11 cellular contexts compared by ENCODE assay signal in genomic region chr17:42553161-42553818, GRCh38. TPM values are rescaled to one million over a fixed set of nuclear protein-coding genes. Genes with fewer than 3 reads are reported as not detected.
DNase-seq lines count a peak whose midpoint lies in the region; ATAC-seq, FAIRE-seq and TF ChIP-seq lines count a peak whose summit lies in the region.
"Had no signal": no experiment of that assay in that cellular context is flagged by ENCODE, and none has a peak within 500 bp of the region (broad histone marks: within the 10 kb centered on the region; RNA-seq: fewer than 3 reads in every experiment).

No MANE protein-coding gene starts in this region.

- peak overlapping the region; percentile 97; the same call in 1 of the 2 replicates for H3K9ac ChIP-seq in HepG2 (ENCODE audit: insufficient read depth, low read depth, low read length)
- peak overlapping the region; percentile 97 for H3K9ac ChIP-seq in mesenchymal stem cell (ENCODE audit: low read length)

- peak overlapping the region; percentile 88 to 100 (median 94); a peak in 4 of 6 replicates for H3K4me3 ChIP-seq in HepG2 (replicated peaks in 1 of 3; ENCODE audit: insufficient read depth in 1 of 3, low read depth in 2 of 3, low read length in 3 of 3)
- H3K4me3 ChIP-seq in right lobe of liver: peak overlapping the region in 1 of 3 donors; percentile 89
- peak overlapping the region; percentile 75 for H3K4me3 ChIP-seq in astrocyte of the cerebellum (ENCODE audit: low read depth, low read length)
- H3K4me3 ChIP-seq in mesenchymal stem cell (ENCODE audit: insufficient read depth in 1 of 2, low read depth in 1 of 2, low read length in 2 of 2): peak overlapping the region in 1 of 2 experiments; percentile 95
- no peak overlapping the region for H3K4me3 ChIP-seq in aorta (ENCODE audit: low read length in 2 of 2)

- H2BK5ac ChIP-seq in mesenchymal stem cell (ENCODE audit: low read depth, low read length, poor library complexity, severe bottlenecking): no peak overlapping the region

- H3K79me1 ChIP-seq in mesenchymal stem cell (replicated peaks; ENCODE audit: low read length, poor library complexity, severe bottlenecking): peaks cover 13% of the 10 kb centered on the region

- H4K8ac ChIP-seq in mesenchymal stem cell (ENCODE audit: low read length): peak overlapping the region; percentile 23

- no peaks in the 10 kb centered on the region for H4K20me1 ChIP-seq in HepG2 (ENCODE audit: insufficient read depth, low read length)

- no peaks in the 10 kb centered on the region; a peak in 1 of 5 replicates for H3K27me3 ChIP-seq in HepG2 (ENCODE audit: control insufficient read depth in 1 of 2, insufficient read depth in 2 of 2, low read length in 2 of 2)
- H3K27me3 ChIP-seq in right lobe of liver: no peaks in the 10 kb centered on the region
- H3K27me3 ChIP-seq in mesenchymal stem cell (ENCODE audit: control insufficient read depth in 1 of 2, insufficient read depth in 1 of 2, low read length in 2 of 2): no peaks in the 10 kb centered on the region
- no peaks in the 10 kb centered on the region for H3K27me3 ChIP-seq in aorta (ENCODE audit: control insufficient read depth in 1 of 2, insufficient read depth in 2 of 2, low read length in 1 of 2)
- H3K27me3 ChIP-seq: uterus had no signal

- in situ Hi-C loops in HepG2 (cut with HindIII; ENCODE audit: extremely low pct_ligation_motif_present, low pct_unique_long_range_greater_than_20kb) (no loop called here), astrocyte of the cerebellum (cut with HindIII; ENCODE audit: low sequenced_read_pairs) (no loop called here)

- POLR2A ChIA-PET in HepG2 (lab: Yijun Ruan, JAX): interaction anchor here (1.6 to 4.4 kb wide), 8 partner anchors 8 to 123 kb away, joined by 5 to 80 read pairs (median 28); partner anchors contain the start of genes COASY, MLX, NAGLU and PLEKHH3

- TF ChIP-seq POLR2A in HepG2 (IDR thresholded peaks at IDR 0.05; ENCODE audit: insufficient read depth in 1 of 2, low read depth in 2 of 2, low read length in 2 of 2) (0 out of 4 replicates have a peak, but pooled peaks of 1 of the 2 experiments have one; percentile 19), right lobe of liver (IDR thresholded peaks at IDR 0.05) (no peak)

- no peak overlapping the region for H2BK120ac ChIP-seq in mesenchymal stem cell (ENCODE audit: low read depth, low read length)

- TF ChIP-seq EP300 in HepG2 (IDR thresholded peaks at IDR 0.05; ENCODE audit: low read depth in 2 of 2, low read length in 2 of 2): no peak
- TF ChIP-seq EP300 in HepG2 (CRISPR knock-in tag; IDR thresholded peaks at IDR 0.05; ENCODE audit: borderline replicate concordance): no peak

- H3K4me1 ChIP-seq in HepG2 (ENCODE audit: insufficient read depth, low read length): peaks cover 57% of the 10 kb centered on the region
- peaks cover 0 to 17% (median 5%) of the 10 kb centered on the region in 4 donors for H3K4me1 ChIP-seq in right lobe of liver
- H3K4me1 ChIP-seq in mesenchymal stem cell (ENCODE audit: control insufficient read depth, insufficient read depth, low read depth, low read length): peaks cover 24% of the 10 kb centered on the region
- no peaks in the 10 kb centered on the region for H3K4me1 ChIP-seq in aorta (ENCODE audit: control insufficient read depth in 1 of 2, insufficient read depth in 2 of 2, low read length in 2 of 2)

- H3K23ac ChIP-seq in mesenchymal stem cell (ENCODE audit: low read length in 2 of 2): no peak overlapping the region

- no peaks in the 10 kb centered on the region for H3K36me3 ChIP-seq in HepG2 (replicated peaks in 1 of 2; ENCODE audit: control insufficient read depth in 1 of 2, insufficient read depth in 2 of 2, low read length in 2 of 2)
- no peaks in the 10 kb centered on the region for H3K36me3 ChIP-seq in right lobe of liver
- peaks cover 3 to 15% of the 10 kb centered on the region in 2 experiments for H3K36me3 ChIP-seq in mesenchymal stem cell (ENCODE audit: control insufficient read depth in 1 of 2, insufficient read depth in 2 of 2, low read depth in 1 of 2, low read length in 2 of 2)
- no peaks in the 10 kb centered on the region for H3K36me3 ChIP-seq in aorta (ENCODE audit: control insufficient read depth in 1 of 2, insufficient read depth in 2 of 2, low read length in 1 of 2)
- H3K36me3 ChIP-seq: uterus had no signal

- H3K18ac ChIP-seq in mesenchymal stem cell (ENCODE audit: low read depth in 1 of 2, low read length in 2 of 2): no peak overlapping the region

- no peak for ATAC-seq in HepG2
- no peak for ATAC-seq in right lobe of liver
- ATAC-seq in aorta (ENCODE audit: low FRiP score): no peak

- CTCF ChIA-PET in HepG2 (lab: Yijun Ruan, JAX; ENCODE audit: low intra/inter-chr PET ratio, low total read pairs): no interaction called here

- intact Hi-C loops in HepG2 (cut with micrococcal nuclease; ENCODE audit: unreplicated experiment) (no loop called here), right lobe of liver (cut with DNase I) (no loop called here), aorta (cut with DNase I) (no loop called here)

- 93% methylated on average over 37 of the region's 45 CpGs for WGBS in HepG2 (ENCODE audit: low lambda C conversion rate)
- WGBS in right lobe of liver (ENCODE audit: insufficient coverage, low coverage, low lambda C conversion rate, missing lambda C conversion rate): 89% methylated on average over 6 of the region's 45 CpGs
- WGBS in mesenchymal stem cell: 88% methylated on average over 45 of the region's 45 CpGs
- 72 to 79% methylated on average over 45 of the region's 45 CpGs for WGBS in aorta, 2 donors

- H2AK5ac ChIP-seq in mesenchymal stem cell (ENCODE audit: low read length, severe bottlenecking): no peak overlapping the region

- H2AFZ ChIP-seq in HepG2 (ENCODE audit: low read length): no peak overlapping the region
- no peak overlapping the region for H2AFZ ChIP-seq in mesenchymal stem cell (ENCODE audit: low read depth, low read length)

- H3K4ac ChIP-seq in mesenchymal stem cell (ENCODE audit: low read depth in 1 of 2, low read length in 2 of 2): peak overlapping the region in 1 of 2 experiments; percentile 36

- peak overlapping the region; percentile 87 for H3K27ac ChIP-seq in HepG2 (ENCODE audit: extremely low read length, insufficient read depth, low read length)
- H3K27ac ChIP-seq in right lobe of liver: no peak overlapping the region
- no peak overlapping the region for H3K27ac ChIP-seq in mesenchymal stem cell (ENCODE audit: low read length, poor library complexity, severe bottlenecking)
- no peak overlapping the region for H3K27ac ChIP-seq in aorta (ENCODE audit: low read depth in 1 of 2, low read length in 2 of 2)
- H3K27ac ChIP-seq in caudate nucleus (ENCODE audit: low read depth, low read length): no peak overlapping the region

- BruUV-seq in HepG2 (replicated peaks; lab: Mats Ljungman, UMichigan): no TSS peak

- no peak overlapping the region for H3K14ac ChIP-seq in mesenchymal stem cell (ENCODE audit: low read length in 2 of 2)

- H3K79me2 ChIP-seq in HepG2 (ENCODE audit: insufficient read depth, low read length): peaks cover 18% of the 10 kb centered on the region

- DNase-seq in HepG2 (ENCODE audit: low spot score) (no peak), right lobe of liver (no peak), astrocyte of the cerebellum (ENCODE audit: low read depth) (no peak), mesenchymal stem cell (peak; percentile 36), aorta (peak; percentile 50 to 78), caudate nucleus (lab: John Stamatoyannopoulos, UW) (no peak), AG20443 (ENCODE audit: low spot score) (no peak), DMS79 treated with DMSO at 0.1 percent for 48 hours (lab: John Stamatoyannopoulos, UW) (no peak)
- DNase-seq: amniotic stem cell, NCI-H774 had no signal

- H2BK15ac ChIP-seq in mesenchymal stem cell (ENCODE audit: low read depth, poor library complexity, severe bottlenecking): no peak overlapping the region

- H4K91ac ChIP-seq in mesenchymal stem cell (ENCODE audit: low read length): peak overlapping the region; percentile 28

- FAIRE-seq in HepG2 (lab: Jason Lieb, UNC): no peak

- peak overlapping the region; percentile 100 for H3K4me2 ChIP-seq in HepG2 (ENCODE audit: low read depth, low read length)
- no peak overlapping the region for H3K4me2 ChIP-seq in mesenchymal stem cell (ENCODE audit: low read length, poor library complexity, severe bottlenecking)

- no peak for TF ChIP-seq RAD21 in HepG2 (CRISPR knock-in tag; IDR thresholded peaks at IDR 0.05)

- TF ChIP-seq CTCF in HepG2 (CRISPR knock-in tag; IDR thresholded peaks at IDR 0.05): no peak
- TF ChIP-seq CTCF in right lobe of liver (IDR thresholded peaks at IDR 0.05): no peak
- TF ChIP-seq CTCF in astrocyte of the cerebellum (IDR thresholded peaks at IDR 0.05; ENCODE audit: low read depth, low read length, missing control alignments): no peak

- H2BK12ac ChIP-seq in mesenchymal stem cell (ENCODE audit: low read length in 2 of 2): no peak overlapping the region

- H3K9me3 ChIP-seq in HepG2 (ENCODE audit: low read length) (no peaks in the 10 kb centered on the region), right lobe of liver (no peaks in the 10 kb centered on the region), mesenchymal stem cell (ENCODE audit: control insufficient read depth, low read length) (no peaks in the 10 kb centered on the region), aorta (ENCODE audit: control insufficient read depth, low read length) (no peaks in the 10 kb centered on the region)
- H3K9me3 ChIP-seq: uterus had no signal

RNA-seq across cellular contexts. Expression of gene HSD17B1, which starts 0.6 kb away (rescaled TPM):
- 0.77 and 0.93 TPM in 2 replicates for total RNA-seq in HepG2 (2016; rRNA removed; fragmentation: Illumina TruSeq; extraction: Trizol)
- total RNA-seq in HepG2 (2016; cell fraction: cytosol; rRNA removed; fragmentation: Illumina TruSeq; extraction: Trizol; ENCODE audit: low read depth): 0.88 and 1.6 TPM in 2 replicates
- total RNA-seq in HepG2 (2016; cell fraction: insoluble cytoplasmic fraction; rRNA removed; fragmentation: Illumina TruSeq; extraction: Trizol): 1.00 and 1.1 TPM in 2 replicates
- total RNA-seq in HepG2 (2016; cell fraction: membrane; rRNA removed; fragmentation: Illumina TruSeq; extraction: Trizol): 0.71 and 0.90 TPM in 2 replicates
- total RNA-seq in HepG2 (2016; cell fraction: nucleus; rRNA removed; fragmentation: Illumina TruSeq; extraction: Trizol): 0.53 and 1.1 TPM in 2 replicates
- polyA plus RNA-seq in HepG2 (2011; rRNA removed): 0.34 and 0.54 TPM in 2 replicates
- 0.22 and 0.75 TPM in 2 replicates for polyA plus RNA-seq in HepG2 (2011; cell fraction: cytosol; rRNA removed)
- polyA plus RNA-seq in HepG2 (2011; cell fraction: nucleus; rRNA removed): 2.1 and 2.9 TPM in 2 replicates
- polyA plus RNA-seq in HepG2 (2012): 3.1 and 4.6 TPM in 2 replicates
- 0.66 and 0.93 TPM in 2 replicates for polyA plus RNA-seq in HepG2 (2016; cell fraction: cytosol; fragmentation: Illumina TruSeq; extraction: Trizol; ENCODE audit: low read depth)
- 0.40 and 0.55 TPM in 2 replicates for polyA plus RNA-seq in HepG2 (2016; cell fraction: insoluble cytoplasmic fraction; fragmentation: Illumina TruSeq; extraction: Trizol; ENCODE audit: low read depth)
- 0.49 TPM in 2 replicates for polyA plus RNA-seq in HepG2 (2016; cell fraction: membrane; fragmentation: Illumina TruSeq; extraction: Trizol; ENCODE audit: low read depth)
- 1.3 and 1.4 TPM in 2 replicates for polyA plus RNA-seq in HepG2 (2016; cell fraction: nucleus; fragmentation: Illumina TruSeq; extraction: Trizol; ENCODE audit: insufficient read depth, low read depth)
- 0.94 and 1.4 TPM in 2 replicates for polyA minus RNA-seq in HepG2 (2011; rRNA and poly(A)+ RNA removed; ENCODE audit: low replicate concordance)
- 0.62 and 0.89 TPM in 2 replicates for polyA minus RNA-seq in HepG2 (2011; cell fraction: cytosol; rRNA and poly(A)+ RNA removed)
- 1.2 and 1.3 TPM in 2 replicates for polyA minus RNA-seq in HepG2 (2011; cell fraction: nucleus; rRNA and poly(A)+ RNA removed)
- total RNA-seq in right lobe of liver: 1 to 10 TPM in 1 of 6 experiments, under 1 TPM in 5; 0.31 to 1.1 (median 0.87) TPM
- polyA plus RNA-seq in mesenchymal stem cell (2013, experiment 1 of 2): 0.57 TPM
- polyA plus RNA-seq in mesenchymal stem cell (2013, experiment 2 of 2): 0.59 TPM
- 1 to 10 TPM in 1 of 2 donors, under 1 TPM in 1; 0.62 to 1.3 TPM for total RNA-seq in aorta
- 1 to 10 TPM in 1 of 2 donors, under 1 TPM in 1; 0.50 to 7.6 TPM for polyA plus RNA-seq in aorta

RNA-seq across cellular contexts. Expression of gene COASY, which starts 8.7 kb away (rescaled TPM):
- total RNA-seq in HepG2 (2016; rRNA removed; fragmentation: Illumina TruSeq; extraction: Trizol): 90.7 and 115 TPM in 2 replicates
- total RNA-seq in HepG2 (2016; cell fraction: cytosol; rRNA removed; fragmentation: Illumina TruSeq; extraction: Trizol; ENCODE audit: low read depth): 22.2 and 24.7 TPM in 2 replicates
- 99.1 and 105 TPM in 2 replicates for total RNA-seq in HepG2 (2016; cell fraction: insoluble cytoplasmic fraction; rRNA removed; fragmentation: Illumina TruSeq; extraction: Trizol)
- total RNA-seq in HepG2 (2016; cell fraction: membrane; rRNA removed; fragmentation: Illumina TruSeq; extraction: Trizol): 64.5 and 68.5 TPM in 2 replicates
- total RNA-seq in HepG2 (2016; cell fraction: nucleus; rRNA removed; fragmentation: Illumina TruSeq; extraction: Trizol): 102 and 126 TPM in 2 replicates
- polyA plus RNA-seq in HepG2 (2011; rRNA removed): 125 and 158 TPM in 2 replicates
- 60.6 and 76.3 TPM in 2 replicates for polyA plus RNA-seq in HepG2 (2011; cell fraction: cytosol; rRNA removed)
- polyA plus RNA-seq in HepG2 (2011; cell fraction: nucleus; rRNA removed): 464 and 551 TPM in 2 replicates
- 189 and 231 TPM in 2 replicates for polyA plus RNA-seq in HepG2 (2012)
- polyA plus RNA-seq in HepG2 (2016; cell fraction: cytosol; fragmentation: Illumina TruSeq; extraction: Trizol; ENCODE audit: low read depth): 24.2 and 25.6 TPM in 2 replicates
- polyA plus RNA-seq in HepG2 (2016; cell fraction: insoluble cytoplasmic fraction; fragmentation: Illumina TruSeq; extraction: Trizol; ENCODE audit: low read depth): 120 and 149 TPM in 2 replicates
- polyA plus RNA-seq in HepG2 (2016; cell fraction: membrane; fragmentation: Illumina TruSeq; extraction: Trizol; ENCODE audit: low read depth): 59.9 and 61.3 TPM in 2 replicates
- 256 and 260 TPM in 2 replicates for polyA plus RNA-seq in HepG2 (2016; cell fraction: nucleus; fragmentation: Illumina TruSeq; extraction: Trizol; ENCODE audit: insufficient read depth, low read depth)
- 127 and 141 TPM in 2 replicates for polyA minus RNA-seq in HepG2 (2011; rRNA and poly(A)+ RNA removed; ENCODE audit: low replicate concordance)
- 69.1 and 69.4 TPM in 2 replicates for polyA minus RNA-seq in HepG2 (2011; cell fraction: cytosol; rRNA and poly(A)+ RNA removed)
- 69.1 and 80.1 TPM in 2 replicates for polyA minus RNA-seq in HepG2 (2011; cell fraction: nucleus; rRNA and poly(A)+ RNA removed)
- total RNA-seq in right lobe of liver: 10 to 100 TPM; 48.1 to 70.5 (median 60.9) TPM
- 77.2 TPM for polyA plus RNA-seq in mesenchymal stem cell (2013, experiment 1 of 2)
- 75.7 TPM for polyA plus RNA-seq in mesenchymal stem cell (2013, experiment 2 of 2)
- total RNA-seq in aorta: 10 to 100 TPM; 34.0 to 43.2 TPM
- polyA plus RNA-seq in aorta: 10 to 100 TPM; 23.0 to 89.5 TPM

RNA-seq across cellular contexts. Expression of gene MLX, which starts 13.6 kb away (rescaled TPM):
- total RNA-seq in HepG2 (2016; rRNA removed; fragmentation: Illumina TruSeq; extraction: Trizol) (38.9 and 40.2 TPM in 2 replicates), right lobe of liver (10 to 100 TPM; 34.5 to 46.2 (median 35.2) TPM), aorta (10 to 100 TPM; 31.9 to 34.2 TPM)
- 28.0 and 30.5 TPM in 2 replicates for total RNA-seq in HepG2 (2016; cell fraction: cytosol; rRNA removed; fragmentation: Illumina TruSeq; extraction: Trizol; ENCODE audit: low read depth)
- total RNA-seq in HepG2 (2016; cell fraction: insoluble cytoplasmic fraction; rRNA removed; fragmentation: Illumina TruSeq; extraction: Trizol): 37.2 and 39.5 TPM in 2 replicates
- 34.6 and 39.3 TPM in 2 replicates for total RNA-seq in HepG2 (2016; cell fraction: membrane; rRNA removed; fragmentation: Illumina TruSeq; extraction: Trizol)
- total RNA-seq in HepG2 (2016; cell fraction: nucleus; rRNA removed; fragmentation: Illumina TruSeq; extraction: Trizol): 34.5 and 44.1 TPM in 2 replicates
- polyA plus RNA-seq in HepG2 (2011; rRNA removed) (74.4 and 85.4 TPM in 2 replicates), aorta (10 to 100 TPM; 33.8 to 38.6 TPM)
- 53.2 and 55.1 TPM in 2 replicates for polyA plus RNA-seq in HepG2 (2011; cell fraction: cytosol; rRNA removed)
- polyA plus RNA-seq in HepG2 (2011; cell fraction: nucleus; rRNA removed): 173 and 195 TPM in 2 replicates
- polyA plus RNA-seq in HepG2 (2012): 41.9 and 49.7 TPM in 2 replicates
- polyA plus RNA-seq in HepG2 (2016; cell fraction: cytosol; fragmentation: Illumina TruSeq; extraction: Trizol; ENCODE audit: low read depth): 14.9 and 18.6 TPM in 2 replicates
- polyA plus RNA-seq in HepG2 (2016; cell fraction: insoluble cytoplasmic fraction; fragmentation: Illumina TruSeq; extraction: Trizol; ENCODE audit: low read depth): 55.1 and 57.7 TPM in 2 replicates
- polyA plus RNA-seq in HepG2 (2016; cell fraction: membrane; fragmentation: Illumina TruSeq; extraction: Trizol; ENCODE audit: low read depth): 24.6 and 25.0 TPM in 2 replicates
- 99.9 and 109 TPM in 2 replicates for polyA plus RNA-seq in HepG2 (2016; cell fraction: nucleus; fragmentation: Illumina TruSeq; extraction: Trizol; ENCODE audit: insufficient read depth, low read depth)
- polyA minus RNA-seq in HepG2 (2011; rRNA and poly(A)+ RNA removed; ENCODE audit: low replicate concordance): 81.6 and 104 TPM in 2 replicates
- 29.7 and 33.3 TPM in 2 replicates for polyA minus RNA-seq in HepG2 (2011; cell fraction: cytosol; rRNA and poly(A)+ RNA removed)
- polyA minus RNA-seq in HepG2 (2011; cell fraction: nucleus; rRNA and poly(A)+ RNA removed): 50.6 and 76.5 TPM in 2 replicates
- polyA plus RNA-seq in mesenchymal stem cell (2013, experiment 1 of 2): 45.3 TPM
- 45.3 TPM for polyA plus RNA-seq in mesenchymal stem cell (2013, experiment 2 of 2)

RNA-seq across cellular contexts. Expression of gene NAGLU, which starts 17.2 kb away (rescaled TPM):
- total RNA-seq in HepG2 (2016; rRNA removed; fragmentation: Illumina TruSeq; extraction: Trizol): 13.1 and 40.1 TPM in 2 replicates
- 11.7 and 11.8 TPM in 2 replicates for total RNA-seq in HepG2 (2016; cell fraction: cytosol; rRNA removed; fragmentation: Illumina TruSeq; extraction: Trizol; ENCODE audit: low read depth)
- total RNA-seq in HepG2 (2016; cell fraction: insoluble cytoplasmic fraction; rRNA removed; fragmentation: Illumina TruSeq; extraction: Trizol): 11.6 and 40.3 TPM in 2 replicates
- total RNA-seq in HepG2 (2016; cell fraction: membrane; rRNA removed; fragmentation: Illumina TruSeq; extraction: Trizol): 16.4 and 17.9 TPM in 2 replicates
- 46.8 and 52.2 TPM in 2 replicates for total RNA-seq in HepG2 (2016; cell fraction: nucleus; rRNA removed; fragmentation: Illumina TruSeq; extraction: Trizol)
- 28.2 and 29.4 TPM in 2 replicates for polyA plus RNA-seq in HepG2 (2011; rRNA removed)
- 19.2 and 36.3 TPM in 2 replicates for polyA plus RNA-seq in HepG2 (2011; cell fraction: cytosol; rRNA removed)
- polyA plus RNA-seq in HepG2 (2011; cell fraction: nucleus; rRNA removed): 76.6 and 98.9 TPM in 2 replicates
- 20.7 and 21.0 TPM in 2 replicates for polyA plus RNA-seq in HepG2 (2012)
- polyA plus RNA-seq in HepG2 (2016; cell fraction: cytosol; fragmentation: Illumina TruSeq; extraction: Trizol; ENCODE audit: low read depth): 8.0 and 8.6 TPM in 2 replicates
- polyA plus RNA-seq in HepG2 (2016; cell fraction: insoluble cytoplasmic fraction; fragmentation: Illumina TruSeq; extraction: Trizol; ENCODE audit: low read depth): 12.0 and 16.4 TPM in 2 replicates
- polyA plus RNA-seq in HepG2 (2016; cell fraction: membrane; fragmentation: Illumina TruSeq; extraction: Trizol; ENCODE audit: low read depth): 11.8 and 12.2 TPM in 2 replicates
- polyA plus RNA-seq in HepG2 (2016; cell fraction: nucleus; fragmentation: Illumina TruSeq; extraction: Trizol; ENCODE audit: insufficient read depth, low read depth): 83.1 and 85.8 TPM in 2 replicates
- 23.9 and 52.5 TPM in 2 replicates for polyA minus RNA-seq in HepG2 (2011; rRNA and poly(A)+ RNA removed; ENCODE audit: low replicate concordance)
- polyA minus RNA-seq in HepG2 (2011; cell fraction: cytosol; rRNA and poly(A)+ RNA removed): 17.1 and 17.5 TPM in 2 replicates
- 31.7 and 32.4 TPM in 2 replicates for polyA minus RNA-seq in HepG2 (2011; cell fraction: nucleus; rRNA and poly(A)+ RNA removed)
- 10 to 100 TPM; 36.4 to 81.6 (median 43.7) TPM for total RNA-seq in right lobe of liver
- 51.2 TPM for polyA plus RNA-seq in mesenchymal stem cell (2013, experiment 1 of 2)
- polyA plus RNA-seq in mesenchymal stem cell (2013, experiment 2 of 2): 52.1 TPM
- total RNA-seq in aorta: 10 to 100 TPM; 38.8 to 41.9 TPM
- polyA plus RNA-seq in aorta: 10 to 100 TPM; 22.3 to 75.0 TPM

RNA-seq across cellular contexts. Expression of gene PSMC3IP, which starts 24.2 kb away (rescaled TPM):
- total RNA-seq in HepG2 (2016; rRNA removed; fragmentation: Illumina TruSeq; extraction: Trizol) (20.1 and 22.4 TPM in 2 replicates), right lobe of liver (1 to 10 TPM in 2 of 6 experiments, under 1 TPM in 4; 0.26 to 2.4 (median 0.76) TPM), aorta (1 to 10 TPM; 3.9 to 5.2 TPM)
- total RNA-seq in HepG2 (2016; cell fraction: cytosol; rRNA removed; fragmentation: Illumina TruSeq; extraction: Trizol; ENCODE audit: low read depth): 25.7 and 27.1 TPM in 2 replicates
- total RNA-seq in HepG2 (2016; cell fraction: insoluble cytoplasmic fraction; rRNA removed; fragmentation: Illumina TruSeq; extraction: Trizol): 19.5 and 23.7 TPM in 2 replicates
- total RNA-seq in HepG2 (2016; cell fraction: membrane; rRNA removed; fragmentation: Illumina TruSeq; extraction: Trizol): 36.3 and 38.4 TPM in 2 replicates
- total RNA-seq in HepG2 (2016; cell fraction: nucleus; rRNA removed; fragmentation: Illumina TruSeq; extraction: Trizol): 19.9 and 24.0 TPM in 2 replicates
- polyA plus RNA-seq in HepG2 (2011; rRNA removed) (5.5 and 6.5 TPM in 2 replicates), aorta (10 to 100 TPM in 1 of 2 donors, 1 to 10 TPM in 1; 3.8 to 14.4 TPM)
- polyA plus RNA-seq in HepG2 (2011; cell fraction: cytosol; rRNA removed): 3.1 and 3.3 TPM in 2 replicates
- 15.1 and 18.7 TPM in 2 replicates for polyA plus RNA-seq in HepG2 (2011; cell fraction: nucleus; rRNA removed)
- 6.5 and 8.5 TPM in 2 replicates for polyA plus RNA-seq in HepG2 (2012)
- polyA plus RNA-seq in HepG2 (2016; cell fraction: cytosol; fragmentation: Illumina TruSeq; extraction: Trizol; ENCODE audit: low read depth): 36.9 and 41.0 TPM in 2 replicates
- polyA plus RNA-seq in HepG2 (2016; cell fraction: insoluble cytoplasmic fraction; fragmentation: Illumina TruSeq; extraction: Trizol; ENCODE audit: low read depth): 31.0 and 31.1 TPM in 2 replicates
- polyA plus RNA-seq in HepG2 (2016; cell fraction: membrane; fragmentation: Illumina TruSeq; extraction: Trizol; ENCODE audit: low read depth): 41.0 and 42.1 TPM in 2 replicates
- polyA plus RNA-seq in HepG2 (2016; cell fraction: nucleus; fragmentation: Illumina TruSeq; extraction: Trizol; ENCODE audit: insufficient read depth, low read depth): 56.5 and 60.1 TPM in 2 replicates
- 2.7 and 15.4 TPM in 2 replicates for polyA minus RNA-seq in HepG2 (2011; rRNA and poly(A)+ RNA removed; ENCODE audit: low replicate concordance)
- 1.6 and 2.4 TPM in 2 replicates for polyA minus RNA-seq in HepG2 (2011; cell fraction: cytosol; rRNA and poly(A)+ RNA removed)
- 9.1 and 9.4 TPM in 2 replicates for polyA minus RNA-seq in HepG2 (2011; cell fraction: nucleus; rRNA and poly(A)+ RNA removed)
- 5.2 TPM for polyA plus RNA-seq in mesenchymal stem cell (2013, experiment 1 of 2)
- polyA plus RNA-seq in mesenchymal stem cell (2013, experiment 2 of 2): 4.7 TPM

Comparison
In these comparisons a context has a peak if more than half of its experiments do, and no peak if none do; other contexts are left out.
1. DNase-seq: peak in mesenchymal stem cell (single experiment) and aorta (2 of 2); none in HepG2 (single experiment), right lobe of liver (0 of 3), astrocyte of the cerebellum (single experiment), caudate nucleus (0 of 61), AG20443 (single experiment) and DMS79 treated with DMSO at 0.1 percent for 48 hours (single experiment).
2. H3K4me3 ChIP-seq: peak in HepG2 (3 of 3) and astrocyte of the cerebellum (single experiment); none in aorta (0 of 2).